ENCODE assay signal across 1 cellular context in the genomic region with DNA sequence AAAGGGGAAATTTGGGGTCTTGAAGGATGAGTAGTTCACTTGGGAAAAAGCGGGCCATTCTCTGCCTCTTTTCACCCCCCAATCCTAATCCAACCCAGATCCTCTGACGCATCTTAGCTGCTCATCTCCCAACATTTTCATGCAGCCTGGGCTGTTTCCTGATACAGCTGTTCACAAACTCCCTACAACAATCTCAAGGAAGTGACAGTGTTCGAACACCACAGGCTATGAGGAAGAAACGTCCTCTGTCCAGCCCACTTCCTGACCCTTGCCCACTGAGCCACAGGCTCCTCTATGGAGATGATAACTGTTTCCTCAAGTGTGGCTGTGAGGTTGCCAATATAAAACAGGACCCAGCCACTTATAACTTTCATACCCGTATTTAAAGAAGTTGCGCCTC.
TF ChIP-seq lines count a peak whose summit lies in the region.

No MANE protein-coding gene starts in this region.

TF ChIP-seq in PFSK-1, 5 proteins besides CTCF, POLR2A, EP300 and RAD21:
- TF ChIP-seq FOXP2 (optimal IDR thresholded peaks at IDR 0.05; ENCODE audit: borderline replicate concordance, extremely low read depth, extremely low read length, insufficient read depth) (peak; percentile 34), POLR2AphosphoS5 (IDR thresholded peaks at IDR 0.05; ENCODE audit: low read depth, low read length) (no peak), TAF1 (IDR thresholded peaks at IDR 0.05; ENCODE audit: borderline replicate concordance, insufficient read depth, low read length) (no peak), SIN3A (IDR thresholded peaks at IDR 0.05; ENCODE audit: borderline replicate concordance, insufficient read depth, low read length) (peak; percentile 67; the same call in 1 of the 2 replicates)
- TF ChIP-seq, protein P1, sequence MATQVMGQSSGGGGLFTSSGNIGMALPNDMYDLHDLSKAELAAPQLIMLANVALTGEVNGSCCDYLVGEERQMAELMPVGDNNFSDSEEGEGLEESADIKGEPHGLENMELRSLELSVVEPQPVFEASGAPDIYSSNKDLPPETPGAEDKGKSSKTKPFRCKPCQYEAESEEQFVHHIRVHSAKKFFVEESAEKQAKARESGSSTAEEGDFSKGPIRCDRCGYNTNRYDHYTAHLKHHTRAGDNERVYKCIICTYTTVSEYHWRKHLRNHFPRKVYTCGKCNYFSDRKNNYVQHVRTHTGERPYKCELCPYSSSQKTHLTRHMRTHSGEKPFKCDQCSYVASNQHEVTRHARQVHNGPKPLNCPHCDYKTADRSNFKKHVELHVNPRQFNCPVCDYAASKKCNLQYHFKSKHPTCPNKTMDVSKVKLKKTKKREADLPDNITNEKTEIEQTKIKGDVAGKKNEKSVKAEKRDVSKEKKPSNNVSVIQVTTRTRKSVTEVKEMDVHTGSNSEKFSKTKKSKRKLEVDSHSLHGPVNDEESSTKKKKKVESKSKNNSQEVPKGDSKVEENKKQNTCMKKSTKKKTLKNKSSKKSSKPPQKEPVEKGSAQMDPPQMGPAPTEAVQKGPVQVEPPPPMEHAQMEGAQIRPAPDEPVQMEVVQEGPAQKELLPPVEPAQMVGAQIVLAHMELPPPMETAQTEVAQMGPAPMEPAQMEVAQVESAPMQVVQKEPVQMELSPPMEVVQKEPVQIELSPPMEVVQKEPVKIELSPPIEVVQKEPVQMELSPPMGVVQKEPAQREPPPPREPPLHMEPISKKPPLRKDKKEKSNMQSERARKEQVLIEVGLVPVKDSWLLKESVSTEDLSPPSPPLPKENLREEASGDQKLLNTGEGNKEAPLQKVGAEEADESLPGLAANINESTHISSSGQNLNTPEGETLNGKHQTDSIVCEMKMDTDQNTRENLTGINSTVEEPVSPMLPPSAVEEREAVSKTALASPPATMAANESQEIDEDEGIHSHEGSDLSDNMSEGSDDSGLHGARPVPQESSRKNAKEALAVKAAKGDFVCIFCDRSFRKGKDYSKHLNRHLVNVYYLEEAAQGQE (IDR thresholded peaks at IDR 0.05; ENCODE audit: insufficient read depth in 1 of 2, low read depth in 2 of 2, low read length in 2 of 2): peak in 1 of 2 experiments; percentile 70; a peak in 2 of 4 replicates
